Comparison of ENCODE assay signal across 17 cellular contexts in the genomic region with DNA sequence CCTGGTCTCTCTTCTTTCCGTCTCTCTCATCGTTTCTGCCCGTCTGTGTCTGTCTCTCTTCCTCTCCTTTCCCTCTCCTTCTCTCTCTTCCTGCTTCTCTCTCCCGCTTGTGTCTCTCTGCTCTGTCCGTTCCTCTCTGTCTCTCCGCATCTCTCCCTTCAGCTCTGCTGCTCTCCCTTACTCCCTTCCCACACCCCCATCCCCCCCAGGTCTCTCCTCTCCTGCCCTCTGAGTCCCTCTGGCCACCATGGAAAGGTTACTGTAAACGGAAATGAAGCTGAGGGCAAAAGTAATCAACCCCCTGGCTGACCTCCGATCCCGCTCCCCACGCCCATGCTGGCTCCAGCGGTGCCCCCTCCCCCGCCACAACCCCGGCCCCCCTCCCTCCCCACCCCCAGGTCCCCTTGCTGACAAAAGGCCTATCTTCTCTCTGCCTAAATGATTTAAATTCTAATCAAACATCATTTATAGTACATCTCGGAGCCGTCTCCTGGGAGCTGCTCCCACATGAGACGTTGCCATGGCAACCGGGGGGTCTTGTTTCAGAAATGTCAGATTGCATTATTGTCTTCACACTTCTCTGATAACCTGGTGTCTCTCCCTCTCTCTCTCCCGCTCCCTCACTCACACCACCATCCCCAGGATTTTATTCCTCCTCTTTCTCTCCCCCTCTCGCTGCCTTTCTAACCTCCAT.
DNase-seq lines count a peak whose midpoint lies in the region; ATAC-seq and TF ChIP-seq lines count a peak whose summit lies in the region.
"Had no signal": no experiment of that assay in that cellular context is flagged by ENCODE, and none has a peak within 500 bp of the region (broad histone marks: within the 10 kb centered on the region; RNA-seq: fewer than 3 reads in every experiment).

No MANE protein-coding gene starts in this region.

- H3K4me1 ChIP-seq in right cardiac atrium (ENCODE audit: control insufficient read depth, insufficient read depth, low read length) = no peaks in the 10 kb centered on the region

- H3K27ac Mint-ChIP-seq in brain = peak overlapping the region; percentile 87 to 100 (median 98)
- peak overlapping the region; percentile 23 for H3K27ac Mint-ChIP-seq in progenitor cell of endocrine pancreas
- H3K27ac Mint-ChIP-seq: activated CD4-positive, alpha-beta T cell treated with anti-CD3 and anti-CD28 coated beads, Interleukin-2, amount 10 ng/mL, durations not matched to agents 24 days and 14 days; natural killer cell treated with Interleukin-12 subunit alpha and Interleukin-12 subunit beta and Interleukin-15 and Interleukin-18, amount 100 ng/mL, for 72 hours; stimulated activated naive CD8-positive, alpha-beta T cell treated with anti-CD3 and anti-CD28 coated beads, Interleukin-15, amount 100 ng/mL, for 72 hours had no signal

- no peak overlapping the region for H3K4me3 ChIP-seq in right cardiac atrium (ENCODE audit: low read length)
- H3K4me3 ChIP-seq: GM23248, SK-N-MC had no signal

- TF ChIP-seq CTCF in brain (conservative IDR thresholded peaks at IDR 0.05) = no peak
- TF ChIP-seq CTCF in progenitor cell of endocrine pancreas (IDR thresholded peaks at IDR 0.05; ENCODE audit: unreplicated experiment) = no peak
- TF ChIP-seq CTCF in GM10266 (IDR thresholded peaks at IDR 0.05; ENCODE audit: control insufficient read depth, insufficient read depth, low read depth, missing control alignments) = no peak

- H3K4me1 Mint-ChIP-seq in brain (peaks cover 63% of the 10 kb centered on the region), progenitor cell of endocrine pancreas (ENCODE audit: low read depth) (peaks cover 26% of the 10 kb centered on the region)
- H3K4me1 Mint-ChIP-seq: activated CD4-positive, alpha-beta T cell treated with anti-CD3 and anti-CD28 coated beads, Interleukin-2, amount 10 ng/mL, durations not matched to agents 24 days and 14 days; stimulated activated naive CD8-positive, alpha-beta T cell treated with anti-CD3 and anti-CD28 coated beads, Interleukin-15, amount 100 ng/mL, for 72 hours had no signal

- DNase-seq in NCI-H1694 (lab: John Stamatoyannopoulos, UW) (peak; percentile 29), NCI-H1694 treated with DMSO at 0.1 percent for 48 hours (lab: John Stamatoyannopoulos, UW) (no peak), NCI-H1092 treated with DMSO at 0.1 percent for 48 hours (lab: John Stamatoyannopoulos, UW) (peak; percentile 47), progenitor cell of endocrine pancreas (ENCODE audit: low spot score, unreplicated experiment) (no peak), right cardiac atrium (no peak), GM10266 (ENCODE audit: extremely low spot score) (no peak)
- no peak for DNase-seq in stimulated activated CD4-positive, alpha-beta T cell treated with anti-CD3 and anti-CD28 coated beads, Interleukin-4, amount 100 ng/mL, for 24 hours
- DNase-seq: activated CD4-positive, alpha-beta T cell treated with anti-CD3 and anti-CD28 coated beads, Interleukin-2, amount 10 ng/mL, durations not matched to agents 24 days and 14 days; cerebellar nuclear complex; GDM1; GM23248; NCI-H510A treated with DMSO at 0.1 percent for 48 hours; stimulated activated CD4-positive, alpha-beta T cell treated with anti-CD3 and anti-CD28 coated beads, Interleukin-15, amount 100 ng/mL, for 24 hours; stimulated activated naive CD8-positive, alpha-beta T cell treated with anti-CD3 and anti-CD28 coated beads, Interleukin-15, amount 100 ng/mL, for 72 hours had no signal

- 11% methylated on average over 19 of the region's 19 CpGs for WGBS in right cardiac atrium

- H3K27me3 ChIP-seq in right cardiac atrium (ENCODE audit: control insufficient read depth, insufficient read depth) = no peaks in the 10 kb centered on the region

- no peaks in the 10 kb centered on the region for H3K9me3 ChIP-seq in right cardiac atrium (ENCODE audit: control insufficient read depth, low read length)

- no peaks in the 10 kb centered on the region for H3K36me3 Mint-ChIP-seq in brain
- H3K36me3 Mint-ChIP-seq in progenitor cell of endocrine pancreas (ENCODE audit: insufficient read depth) = no peaks in the 10 kb centered on the region
- H3K36me3 Mint-ChIP-seq: natural killer cell treated with Interleukin-12 subunit alpha and Interleukin-12 subunit beta and Interleukin-15 and Interleukin-18, amount 100 ng/mL, for 72 hours had no signal

- no peak for ATAC-seq in right cardiac atrium
- ATAC-seq: natural killer cell treated with Interleukin-12 subunit alpha and Interleukin-12 subunit beta and Interleukin-15 and Interleukin-18, amount 100 ng/mL, for 72 hours; stimulated activated naive CD8-positive, alpha-beta T cell treated with anti-CD3 and anti-CD28 coated beads, Interleukin-15, amount 100 ng/mL, for 72 hours had no signal

- H3K4me3 Mint-ChIP-seq in brain = peak overlapping the region; percentile 4 to 75 (median 69)
- no peak overlapping the region for H3K4me3 Mint-ChIP-seq in progenitor cell of endocrine pancreas (ENCODE audit: low read depth)
- H3K4me3 Mint-ChIP-seq: activated CD4-positive, alpha-beta T cell treated with anti-CD3 and anti-CD28 coated beads, Interleukin-2, amount 10 ng/mL, durations not matched to agents 24 days and 14 days; natural killer cell treated with Interleukin-12 subunit alpha and Interleukin-12 subunit beta and Interleukin-15 and Interleukin-18, amount 100 ng/mL, for 72 hours; stimulated activated naive CD8-positive, alpha-beta T cell treated with anti-CD3 and anti-CD28 coated beads, Interleukin-15, amount 100 ng/mL, for 72 hours had no signal

- intact Hi-C loops in right cardiac atrium (cut with DNase I) = no loop called here

- H3K9me3 Mint-ChIP-seq in brain = peaks cover 0 to 14% (median 0%) of the 10 kb centered on the region in 5 experiments
- no peaks in the 10 kb centered on the region for H3K9me3 Mint-ChIP-seq in progenitor cell of endocrine pancreas (ENCODE audit: low read depth)
- H3K9me3 Mint-ChIP-seq: activated CD4-positive, alpha-beta T cell treated with anti-CD3 and anti-CD28 coated beads, Interleukin-2, amount 10 ng/mL, durations not matched to agents 24 days and 14 days; natural killer cell treated with Interleukin-12 subunit alpha and Interleukin-12 subunit beta and Interleukin-15 and Interleukin-18, amount 100 ng/mL, for 72 hours had no signal

- peaks cover 4% of the 10 kb centered on the region for H3K27me3 Mint-ChIP-seq in brain
- H3K27me3 Mint-ChIP-seq in progenitor cell of endocrine pancreas = peaks cover 60% of the 10 kb centered on the region

- H3K27ac ChIP-seq in right cardiac atrium (ENCODE audit: low read length) = no peak overlapping the region
- H3K27ac ChIP-seq: GM23248, SK-N-MC had no signal

Comparison
In these comparisons a context has a peak if more than half of its experiments do, and no peak if none do; other contexts are left out.
1. DNase-seq: peak in NCI-H1694 (single experiment) and NCI-H1092 treated with DMSO at 0.1 percent for 48 hours (single experiment); none in NCI-H1694 treated with DMSO at 0.1 percent for 48 hours (single experiment), progenitor cell of endocrine pancreas (single experiment), right cardiac atrium (0 of 3), stimulated activated CD4-positive, alpha-beta T cell treated with anti-CD3 and anti-CD28 coated beads, Interleukin-4, amount 100 ng/mL, for 24 hours (single experiment) and GM10266 (single experiment).